ENCODE assay signal across 10 cellular contexts in the genomic region with DNA sequence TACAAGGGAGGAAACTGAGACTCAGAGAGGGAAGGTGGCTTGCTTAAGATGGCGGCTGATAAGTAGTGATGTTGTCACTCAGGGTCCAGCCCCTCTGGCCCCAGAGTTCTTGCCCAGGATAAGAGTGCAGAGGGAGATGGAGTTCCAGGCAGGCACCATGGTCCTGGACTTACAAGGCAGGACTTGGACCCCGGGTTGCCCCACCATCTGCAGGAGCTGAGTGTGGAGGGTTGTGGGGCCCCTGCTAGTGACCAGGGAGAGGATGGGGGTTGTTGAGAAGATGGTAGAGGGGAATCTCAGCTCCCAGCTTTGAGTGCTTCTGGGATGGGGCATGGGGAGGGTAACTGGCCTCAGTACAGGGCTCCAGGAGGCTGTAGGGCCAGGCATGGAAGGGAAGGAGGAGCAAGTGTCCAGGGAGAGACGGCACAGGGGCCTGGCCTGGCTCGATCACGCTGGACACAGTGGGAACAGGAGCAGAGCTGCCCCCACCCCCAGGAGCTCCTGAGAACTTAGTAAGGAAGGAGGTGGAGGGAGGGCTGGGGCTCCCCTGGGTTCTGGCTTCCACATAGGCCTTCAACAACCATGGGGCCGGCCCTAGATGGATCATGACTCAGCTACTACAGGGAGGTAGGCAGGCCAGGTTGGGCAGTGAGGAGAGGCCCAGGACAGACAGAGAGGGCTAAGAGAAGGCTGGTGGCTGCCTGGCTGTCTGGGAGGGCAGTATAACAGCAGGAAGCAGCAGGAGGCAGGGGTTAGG. TPM values are rescaled to one million over a fixed set of nuclear protein-coding genes. Genes with fewer than 3 reads are reported as not detected.
A peak's percentile ranks its signal among the peaks of the same experiment; 100 is the strongest.
DNase-seq lines count a peak whose midpoint lies in the region; ATAC-seq and TF ChIP-seq lines count a peak whose summit lies in the region.
"Had no signal": no experiment of that assay in that cellular context is flagged by ENCODE, and none has a peak within 500 bp of the region (broad histone marks: within the 10 kb centered on the region; RNA-seq: fewer than 3 reads in every experiment).

No MANE protein-coding gene starts in this region.

- no peaks in the 10 kb centered on the region for H3K36me3 Mint-ChIP-seq in stimulated activated effector memory CD8-positive, alpha-beta T cell treated with anti-CD3 and anti-CD28 coated beads, Interleukin-12 subunit alpha, Interleukin-12 subunit beta, amount 100 ng/mL, for 72 hours

- ATAC-seq in left cardiac atrium (peak in 1 of 2 donors; percentile 2), left ventricle myocardium superior (no peak), HG03521 (IDR thresholded peaks at IDR 0.05; ENCODE audit: unreplicated experiment) (no peak), gastrocnemius medialis (no peak)
- ATAC-seq in stimulated activated effector memory CD8-positive, alpha-beta T cell treated with anti-CD3 and anti-CD28 coated beads, Interleukin-12 subunit alpha, Interleukin-12 subunit beta, amount 100 ng/mL, for 72 hours: no peak

- in situ Hi-C loops in gastrocnemius medialis (cut with MboI; ENCODE audit: low sequenced_read_pairs in 4 of 4): loop anchor here in 2 of 4 donors (5.0 to 10.0 kb wide), 2 partner anchors 92 to 109 kb away; no protein-coding TSS in a partner anchor

- H3K4me3 Mint-ChIP-seq in stimulated activated effector memory CD8-positive, alpha-beta T cell treated with anti-CD3 and anti-CD28 coated beads, Interleukin-12 subunit alpha, Interleukin-12 subunit beta, amount 100 ng/mL, for 72 hours: no peak overlapping the region
- H3K4me3 Mint-ChIP-seq: activated CD8-positive, alpha-beta T cell treated with anti-CD3 and anti-CD28 coated beads, Interleukin-2, amount 10 ng/mL, durations not matched to agents 7 days and 5 days; B cell had no signal

- peaks cover 3% of the 10 kb centered on the region for H3K9me3 Mint-ChIP-seq in stimulated activated effector memory CD8-positive, alpha-beta T cell treated with anti-CD3 and anti-CD28 coated beads, Interleukin-12 subunit alpha, Interleukin-12 subunit beta, amount 100 ng/mL, for 72 hours

- H3K36me3 ChIP-seq in WERI-Rb-1: no peaks in the 10 kb centered on the region
- H3K36me3 ChIP-seq in gastrocnemius medialis: no peaks in the 10 kb centered on the region

- intact Hi-C loops in left cardiac atrium (cut with DNase I): loop anchor here in 1 of 2 donors (5.0 kb wide), 1 partner anchor 112 kb away; no protein-coding TSS in a partner anchor
- intact Hi-C loops in left ventricle myocardium superior (cut with micrococcal nuclease): no loop called here
- intact Hi-C loops in gastrocnemius medialis (cut with DNase I; ENCODE audit: low total_unique reads): no loop called here

- H3K27ac ChIP-seq in WERI-Rb-1 (no peak overlapping the region), gastrocnemius medialis (no peak overlapping the region)

- peak; percentile 14 for DNase-seq in left cardiac atrium
- DNase-seq in left ventricle myocardium superior: no peak
- peak; percentile 6 for DNase-seq in WERI-Rb-1
- DNase-seq in glomerular visceral epithelial cell (ENCODE audit: extremely low spot score): peak; percentile 69
- peak in 1 of 2 donors; percentile 47 for DNase-seq in stimulated activated effector memory CD8-positive, alpha-beta T cell treated with anti-CD3 and anti-CD28 coated beads, Interleukin-12 subunit alpha, Interleukin-12 subunit beta, amount 100 ng/mL, for 72 hours (ENCODE audit: low spot score in 2 of 2)
- DNase-seq in gastrocnemius medialis: no peak
- DNase-seq in SKM-1 (lab: John Stamatoyannopoulos, UW; ENCODE audit: unreplicated experiment): no peak

- no peaks in the 10 kb centered on the region for H3K27me3 ChIP-seq in WERI-Rb-1 (ENCODE audit: insufficient read depth, low read depth, severe bottlenecking)
- no peaks in the 10 kb centered on the region for H3K27me3 ChIP-seq in gastrocnemius medialis

- H3K4me3 ChIP-seq in WERI-Rb-1 (ENCODE audit: low read depth, low read length) (no peak overlapping the region), gastrocnemius medialis (no peak overlapping the region)

- H3K27ac Mint-ChIP-seq in stimulated activated effector memory CD8-positive, alpha-beta T cell treated with anti-CD3 and anti-CD28 coated beads, Interleukin-12 subunit alpha, Interleukin-12 subunit beta, amount 100 ng/mL, for 72 hours: peak overlapping the region; percentile 71
- H3K27ac Mint-ChIP-seq: activated CD8-positive, alpha-beta T cell treated with anti-CD3 and anti-CD28 coated beads, Interleukin-2, amount 10 ng/mL, durations not matched to agents 7 days and 5 days had no signal

- peaks cover 24 to 32% of the 10 kb centered on the region in 2 donors for H3K4me1 ChIP-seq in gastrocnemius medialis

- H3K4me1 Mint-ChIP-seq in stimulated activated effector memory CD8-positive, alpha-beta T cell treated with anti-CD3 and anti-CD28 coated beads, Interleukin-12 subunit alpha, Interleukin-12 subunit beta, amount 100 ng/mL, for 72 hours: peaks cover 6% of the 10 kb centered on the region

- TF ChIP-seq CTCF in WERI-Rb-1 (IDR thresholded peaks at IDR 0.05; ENCODE audit: low read depth, low read length) (no peak), gastrocnemius medialis (IDR thresholded peaks at IDR 0.05 in 4 of 5, conservative IDR thresholded peaks at IDR 0.05 in 1 of 5) (no peak)

- H3K9me3 ChIP-seq in WERI-Rb-1 (ENCODE audit: severe bottlenecking) (peaks cover 2% of the 10 kb centered on the region), gastrocnemius medialis (no peaks in the 10 kb centered on the region)

- no peak for TF ChIP-seq POLR2A in gastrocnemius medialis (IDR thresholded peaks at IDR 0.05)

RNA-seq across cellular contexts. Expression of a gene that starts 28.2 kb away (rescaled TPM):
- total RNA-seq in left cardiac atrium: 100 to 1,000 TPM; 110 to 155 TPM
- total RNA-seq in left ventricle myocardium superior: 139 TPM
- 10 to 100 TPM; 39.1 to 82.1 (median 67.9) TPM for total RNA-seq in gastrocnemius medialis

Comparison
In these comparisons a context has a peak if more than half of its experiments do, and no peak if none do; other contexts are left out.
1. DNase-seq: peak in left cardiac atrium (single experiment), WERI-Rb-1 (single experiment) and glomerular visceral epithelial cell (single experiment); none in left ventricle myocardium superior (single experiment), gastrocnemius medialis (0 of 2) and SKM-1 (single experiment).